In genomic region chrX:115561605-115562491, GRCh38 we compare ENCODE assay signal across 8 cellular contexts. TPM values are rescaled to one million over a fixed set of nuclear protein-coding genes. Genes with fewer than 3 reads are reported as not detected.
DNase-seq lines count a peak whose midpoint lies in the region; ATAC-seq and TF ChIP-seq lines count a peak whose summit lies in the region.

No MANE protein-coding gene starts in this region.

- peak overlapping the region; percentile 52 for H3K4me3 ChIP-seq in colonic mucosa

- no peaks in the 10 kb centered on the region for H3K36me3 ChIP-seq in colonic mucosa

- TF ChIP-seq CTCF in colonic mucosa (IDR thresholded peaks at IDR 0.05), result no peak

- no peaks in the 10 kb centered on the region for H3K9me3 ChIP-seq in colonic mucosa

- no peaks in the 10 kb centered on the region for H3K4me1 ChIP-seq in colonic mucosa

- intact Hi-C loops in colonic mucosa (cut with DNase I), result no loop called here

- peak overlapping the region; percentile 7 to 53 for H3K9ac ChIP-seq in colonic mucosa (ENCODE audit: low read depth in 2 of 2, low read length in 2 of 2)

- H3K27ac ChIP-seq in colonic mucosa, result peak overlapping the region; percentile 65

- ATAC-seq in HG02981 (IDR thresholded peaks at IDR 0.05; ENCODE audit: unreplicated experiment), result peak; percentile 27
- peak; percentile 44 for ATAC-seq in left lobe of liver

- DNase-seq in DMS 273 (lab: John Stamatoyannopoulos, UW; ENCODE audit: unreplicated experiment) (peak; percentile 65), DMS 273 treated with DMSO at 0.1 percent for 48 hours (lab: John Stamatoyannopoulos, UW) (no peak), NCI-H774 (lab: John Stamatoyannopoulos, UW) (peak; percentile 28), colonic mucosa (peak; percentile 29), left lobe of liver (ENCODE audit: low spot score) (peak; percentile 51), superior temporal gyrus (ENCODE audit: extremely low spot score) (peak; percentile 28), middle frontal gyrus (ENCODE audit: extremely low spot score, low spot score) (no peak)

- H3K27me3 ChIP-seq in colonic mucosa, result peaks cover 27% of the 10 kb centered on the region

RNA-seq across cellular contexts. Expression of gene PLS3, which starts 0.9 kb away (rescaled TPM):
- total RNA-seq in colonic mucosa (10 to 100 TPM; 23.8 to 33.0 TPM), left lobe of liver (68.7 TPM)

Comparison
In these comparisons a context has a peak if more than half of its experiments do, and no peak if none do; other contexts are left out.
1. DNase-seq: peak in DMS 273 (single experiment), NCI-H774 (single experiment), colonic mucosa (single experiment), left lobe of liver (single experiment) and superior temporal gyrus (single experiment); none in DMS 273 treated with DMSO at 0.1 percent for 48 hours (single experiment) and middle frontal gyrus (single experiment).